Comparison of ENCODE assay signal across 12 cellular contexts in the genomic region with DNA sequence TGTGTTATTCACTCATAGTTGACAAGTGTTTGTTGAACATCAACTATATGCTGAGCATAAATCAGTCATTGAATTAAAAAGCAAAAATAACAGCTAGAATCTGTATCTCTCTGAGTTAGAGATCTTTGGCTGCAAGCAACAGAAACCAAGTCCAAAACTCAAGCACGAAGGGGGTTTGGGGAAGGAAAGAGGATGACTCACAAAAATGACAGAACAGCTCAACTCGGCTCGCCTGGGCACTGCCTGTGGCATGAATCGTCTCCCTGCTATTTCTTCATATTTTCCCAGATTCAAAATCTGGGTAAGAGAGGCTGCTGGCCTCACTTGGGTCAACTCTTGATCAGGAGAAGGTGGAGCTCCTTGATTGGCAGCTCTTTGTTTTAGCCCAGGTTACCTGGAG.
DNase-seq lines count a peak whose midpoint lies in the region; ATAC-seq and TF ChIP-seq lines count a peak whose summit lies in the region.
"Had no signal": no experiment of that assay in that cellular context is flagged by ENCODE, and none has a peak within 500 bp of the region (broad histone marks: within the 10 kb centered on the region; RNA-seq: fewer than 3 reads in every experiment).

No MANE protein-coding gene starts in this region.

- H3K4me1 ChIP-seq in PC-9 (replicated peaks; ENCODE audit: insufficient read depth), result peaks cover 57% of the 10 kb centered on the region

- H3K27me3 ChIP-seq in PC-9 (ENCODE audit: insufficient read depth, low read depth), result no peaks in the 10 kb centered on the region
- H3K27me3 ChIP-seq: vagina had no signal

- H2AFZ ChIP-seq in PC-9, result no peak overlapping the region

- TF ChIP-seq CTCF in HFFc6 (IDR thresholded peaks at IDR 0.05), result no peak
- no peak for TF ChIP-seq CTCF in PC-9 (conservative IDR thresholded peaks at IDR 0.05)

- no peak for ATAC-seq in GM18873 (IDR thresholded peaks at IDR 0.05; ENCODE audit: low FRiP score, unreplicated experiment)

- no peaks in the 10 kb centered on the region for H4K20me1 ChIP-seq in PC-9 (ENCODE audit: insufficient read depth)

- H3K9me3 Mint-ChIP-seq in HFFc6, result peaks cover 34% of the 10 kb centered on the region

- peaks cover 41% of the 10 kb centered on the region for H3F3A ChIP-seq in PC-9 (ENCODE audit: insufficient read depth, low read depth)

- H3K36me3 Mint-ChIP-seq in HFFc6 (ENCODE audit: low read depth), result peaks cover 24% of the 10 kb centered on the region

- peak overlapping the region; percentile 58 for H3K4me2 ChIP-seq in PC-9

- H3K27me3 Mint-ChIP-seq in HFFc6 (ENCODE audit: insufficient read depth), result peaks cover 8% of the 10 kb centered on the region; the same call in 1 of the 2 replicates

- H3K27ac Mint-ChIP-seq in HFFc6, result peak overlapping the region; percentile 59; the same call in 1 of the 2 replicates

- no peak overlapping the region for H3K4me3 Mint-ChIP-seq in HFFc6

- DNase-seq in HFFc6 (peak; percentile 64), PC-9 (peak; percentile 52 to 85), fibroblast of gingiva (ENCODE audit: low read depth) (peak; percentile 46), stromal cell of bone marrow (ENCODE audit: low read depth) (peak; percentile 64), OCI-M2 (lab: John Stamatoyannopoulos, UW; ENCODE audit: unreplicated experiment) (no peak)
- no peak for DNase-seq in stimulated activated CD4-positive, alpha-beta T cell treated with anti-CD3 and anti-CD28 coated beads, Interleukin-4, amount 100 ng/mL, for 24 hours
- DNase-seq: activated CD4-positive, alpha-beta T cell treated with anti-CD3 and anti-CD28 coated beads for 1 hour; activated effector memory CD4-positive, alpha-beta T cell treated with Interleukin-2 at 50 U/mL for 16 hours; hypothalamus had no signal

- H3K4me1 Mint-ChIP-seq in HFFc6 (ENCODE audit: low read depth), result peaks cover 29% of the 10 kb centered on the region

- no peaks in the 10 kb centered on the region for H3K36me3 ChIP-seq in PC-9 (ENCODE audit: low read depth)
- H3K36me3 ChIP-seq: vagina had no signal

- H3K4me3 ChIP-seq in PC-9, result no peak overlapping the region
- H3K4me3 ChIP-seq: coronary artery, vagina had no signal

- CTCF ChIA-PET in PC-9 (lab: Charles Lee), result no interaction called here

- POLR2A ChIA-PET in PC-9 (lab: Charles Lee; ENCODE audit: unreplicated experiment), result interaction anchor here (0.6 to 0.7 kb wide), 2 partner anchors 121 to 128 kb away, joined by 3 to 5 read pairs; no protein-coding TSS in a partner anchor

- no peaks in the 10 kb centered on the region for H3K79me2 ChIP-seq in PC-9 (ENCODE audit: low read depth)

- BruUV-seq in PC-9 (replicated peaks; lab: Mats Ljungman, UMichigan), result no TSS peak

- H3K9me2 ChIP-seq in PC-9 (ENCODE audit: insufficient read depth), result no peaks in the 10 kb centered on the region

- H3K9me3 ChIP-seq in PC-9 (ENCODE audit: insufficient read depth, low read depth), result 0 out of 2 replicates have a peak, but pooled peaks cover 9% of the 10 kb centered on the region
- H3K9me3 ChIP-seq: vagina had no signal

- intact Hi-C loops in PC-9 (cut with micrococcal nuclease; ENCODE audit: unreplicated experiment), result loop anchor here (1.0 kb wide), 1 partner anchor 41 kb away; no protein-coding TSS in a partner anchor

- peak overlapping the region; percentile 88 for H3K27ac ChIP-seq in PC-9
- H3K27ac ChIP-seq: vagina had no signal

Comparison
In these comparisons a context has a peak if more than half of its experiments do, and no peak if none do; other contexts are left out.
1. DNase-seq: peak in HFFc6 (single experiment), PC-9 (2 of 2), fibroblast of gingiva (single experiment) and stromal cell of bone marrow (single experiment); none in OCI-M2 (single experiment) and stimulated activated CD4-positive, alpha-beta T cell treated with anti-CD3 and anti-CD28 coated beads, Interleukin-4, amount 100 ng/mL, for 24 hours (single experiment).